Comparison of ENCODE assay signal across 8 cellular contexts in the genomic region with DNA sequence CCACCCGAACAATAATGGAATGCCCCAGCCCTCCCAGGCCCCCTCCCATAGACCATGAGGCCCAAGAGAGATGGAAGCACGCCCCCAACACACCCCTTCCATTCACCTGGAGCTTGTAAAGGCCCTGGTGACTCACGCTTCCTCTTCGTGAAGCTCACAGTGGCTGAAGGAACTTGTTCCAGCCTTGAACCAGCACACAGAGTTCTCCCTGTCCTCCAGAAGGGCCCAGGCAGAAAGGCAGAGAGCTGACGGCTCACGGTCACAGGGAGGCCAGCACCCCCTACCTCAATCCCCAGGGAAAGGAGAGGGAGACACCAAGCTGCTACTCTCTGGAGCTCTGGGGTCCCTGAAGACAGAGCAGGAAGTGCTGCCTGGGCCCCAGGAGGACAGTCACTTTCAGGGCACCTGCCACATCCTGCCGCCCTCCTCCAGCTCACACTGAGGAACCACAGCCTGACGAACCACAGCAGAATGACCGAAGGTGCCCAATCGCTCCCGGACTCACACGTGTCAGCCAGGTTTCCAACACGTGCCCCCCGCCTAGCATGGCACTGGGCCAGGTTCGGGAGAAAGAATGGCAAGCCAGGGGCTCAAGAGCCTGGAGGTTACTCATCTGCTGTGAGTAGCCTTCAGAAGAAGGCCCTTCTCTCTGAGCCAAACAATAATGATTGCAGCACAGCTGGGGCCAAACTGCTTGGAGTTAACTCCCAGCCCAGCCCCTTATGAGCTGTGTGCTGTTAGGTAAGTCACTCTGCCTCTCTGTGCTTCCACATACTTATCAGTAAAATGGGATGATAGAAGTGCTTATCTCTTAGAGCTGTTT. TPM values are rescaled to one million over a fixed set of nuclear protein-coding genes. Genes with fewer than 3 reads are reported as not detected.
DNase-seq lines count a peak whose midpoint lies in the region; ATAC-seq and TF ChIP-seq lines count a peak whose summit lies in the region.

No MANE protein-coding gene starts in this region.

- TF ChIP-seq CTCF in neural crest cell (conservative IDR thresholded peaks at IDR 0.05) (no peak), uterus (IDR thresholded peaks at IDR 0.05) (no peak)

- H3K27ac Mint-ChIP-seq in neural crest cell (ENCODE audit: unreplicated experiment): peak overlapping the region; percentile 19

- H3K36me3 ChIP-seq in uterus: no peaks in the 10 kb centered on the region

- H3K4me3 Mint-ChIP-seq in neural crest cell: no peak overlapping the region

- ATAC-seq in GM19397 (IDR thresholded peaks at IDR 0.05; ENCODE audit: unreplicated experiment): peak; percentile 77
- peak; percentile 86 for ATAC-seq in HG03442 (IDR thresholded peaks at IDR 0.05; ENCODE audit: unreplicated experiment)

- no peaks in the 10 kb centered on the region for H3K27me3 Mint-ChIP-seq in neural crest cell (ENCODE audit: low read depth)

- no peak overlapping the region for H3K4me3 ChIP-seq in uterus

- no peaks in the 10 kb centered on the region for H3K9me3 Mint-ChIP-seq in neural crest cell

- H3K9me3 ChIP-seq in uterus: no peaks in the 10 kb centered on the region

- H3K4me1 Mint-ChIP-seq in neural crest cell: peaks cover 55% of the 10 kb centered on the region

- peaks cover 3% of the 10 kb centered on the region for H3K36me3 Mint-ChIP-seq in neural crest cell (ENCODE audit: low read depth)

- TF ChIP-seq POLR2A in uterus (IDR thresholded peaks at IDR 0.05): no peak

- intact Hi-C loops in uterus (cut with DNase I; ENCODE audit: low total_unique reads): no loop called here

- peak; percentile 78 for DNase-seq in DMS153 (lab: John Stamatoyannopoulos, UW)
- DNase-seq in SW480 (ENCODE audit: low spot score): peak; percentile 94
- peak; percentile 31 to 66 for DNase-seq in dermis microvascular lymphatic vessel endothelial cell (ENCODE audit: low read depth in 2 of 2)
- no peak for DNase-seq in neural crest cell (ENCODE audit: low read depth, low spot score)
- peak; percentile 69 for DNase-seq in uterus
- DNase-seq in pons (ENCODE audit: low spot score): no peak

- H3K4me1 ChIP-seq in uterus: peaks cover 15 to 37% of the 10 kb centered on the region in 2 donors

- peak overlapping the region; percentile 75 to 82 for H3K27ac ChIP-seq in uterus

- no peaks in the 10 kb centered on the region for H3K27me3 ChIP-seq in uterus

RNA-seq across cellular contexts. Expression of a gene that starts 52.8 kb away (rescaled TPM):
- 5.4 and 8.0 TPM in 2 replicates for total RNA-seq in dermis microvascular lymphatic vessel endothelial cell
- 82.2 and 87.3 TPM in 2 replicates for total RNA-seq in neural crest cell
- total RNA-seq in uterus: 10 to 100 TPM; 27.1 to 72.6 (median 46.5) TPM

Comparison
In these comparisons a context has a peak if more than half of its experiments do, and no peak if none do; other contexts are left out.
1. DNase-seq: peak in DMS153 (single experiment), SW480 (single experiment), dermis microvascular lymphatic vessel endothelial cell (2 of 2) and uterus (2 of 2); none in neural crest cell (single experiment) and pons (single experiment).